Comparison of ENCODE assay signal across 7 cellular contexts in genomic region chr4:2714071-2714770, GRCh38. TPM values are rescaled to one million over a fixed set of nuclear protein-coding genes. Genes with fewer than 3 reads are reported as not detected.
DNase-seq lines count a peak whose midpoint lies in the region; ATAC-seq and TF ChIP-seq lines count a peak whose summit lies in the region.

No MANE protein-coding gene starts in this region.

- H3K27me3 ChIP-seq in adipocyte (replicated peaks; ENCODE audit: control insufficient read depth, insufficient read depth, low read length) (no peaks in the 10 kb centered on the region), left lung (no peaks in the 10 kb centered on the region), testis (no peaks in the 10 kb centered on the region)

- H3K36me3 ChIP-seq in adipocyte (ENCODE audit: control insufficient read depth, insufficient read depth, low read length, severe bottlenecking) (peaks cover 23% of the 10 kb centered on the region), left lung (peaks cover 0 to 34% of the 10 kb centered on the region in 2 donors), testis (ENCODE audit: low read depth, missing control alignments) (no peaks in the 10 kb centered on the region)

- 53 to 63% methylated on average over 10 of the region's 10 CpGs for WGBS in testis, 2 donors

- H3K4me1 ChIP-seq in adipocyte (ENCODE audit: control insufficient read depth, insufficient read depth, low read length) (peaks cover 16% of the 10 kb centered on the region), left lung (peaks cover 13 to 32% of the 10 kb centered on the region in 2 donors), testis (no peaks in the 10 kb centered on the region)

- no peak for TF ChIP-seq POLR2A in testis (IDR thresholded peaks at IDR 0.05)

- no peak overlapping the region for H3K4me3 ChIP-seq in adipocyte (ENCODE audit: low read length)
- no peak overlapping the region for H3K4me3 ChIP-seq in left lung
- H3K4me3 ChIP-seq in testis = no peak overlapping the region

- H3K27ac ChIP-seq in left lung (peak overlapping the region; percentile 59 to 63), testis (no peak overlapping the region)

- H3K9ac ChIP-seq in adipocyte (ENCODE audit: low read length) = peak overlapping the region; percentile 6

- intact Hi-C loops in left lung (cut with DNase I) = no loop called here
- intact Hi-C loops in testis (cut with DNase I; ENCODE audit: low total_unique reads) = no loop called here

- ATAC-seq in left lung = peak; percentile 84

- DNase-seq in NCI-H345 treated with DMSO at 0.1 percent for 48 hours (lab: John Stamatoyannopoulos, UW; ENCODE audit: unreplicated experiment) (peak; percentile 68), adipocyte (ENCODE audit: low read depth) (peak; percentile 6), left lung (peak in 1 of 2 donors; percentile 28), amniotic stem cell (lab: John Stamatoyannopoulos, UW) (no peak), cerebellar cortex (ENCODE audit: low spot score) (no peak), testis (no peak)
- DNase-seq in stimulated activated naive CD4-positive, alpha-beta T cell treated with Interleukin-2 at 50 U/mL for 16 hours (lab: John Stamatoyannopoulos, UW) = peak; percentile 28

- TF ChIP-seq CTCF in left lung (IDR thresholded peaks at IDR 0.05) = no peak
- TF ChIP-seq CTCF in testis (IDR thresholded peaks at IDR 0.05) = no peak

- no peaks in the 10 kb centered on the region for H3K9me3 ChIP-seq in adipocyte (ENCODE audit: control insufficient read depth, low read length)
- no peaks in the 10 kb centered on the region for H3K9me3 ChIP-seq in left lung
- no peaks in the 10 kb centered on the region for H3K9me3 ChIP-seq in testis

RNA-seq across cellular contexts. Expression of gene TNIP2, which starts 41.9 kb away (rescaled TPM):
- 10 to 100 TPM; 32.9 to 46.5 TPM for total RNA-seq in left lung
- total RNA-seq in testis = 100 to 1,000 TPM in 1 of 2 donors, 10 to 100 TPM in 1; 99.7 to 108 TPM
- polyA plus RNA-seq in testis (ENCODE audit: insufficient read depth, low read depth, low replicate concordance) = 35.1 TPM

Comparison
In these comparisons a context has a peak if more than half of its experiments do, and no peak if none do; other contexts are left out.
1. DNase-seq: peak in NCI-H345 treated with DMSO at 0.1 percent for 48 hours (single experiment), adipocyte (single experiment) and stimulated activated naive CD4-positive, alpha-beta T cell treated with Interleukin-2 at 50 U/mL for 16 hours (single experiment); none in amniotic stem cell (single experiment), cerebellar cortex (single experiment) and testis (single experiment).
2. H3K27ac ChIP-seq: peak in left lung (2 of 2); none in testis (0 of 2).